11 cellular contexts compared by ENCODE assay signal in the genomic region with DNA sequence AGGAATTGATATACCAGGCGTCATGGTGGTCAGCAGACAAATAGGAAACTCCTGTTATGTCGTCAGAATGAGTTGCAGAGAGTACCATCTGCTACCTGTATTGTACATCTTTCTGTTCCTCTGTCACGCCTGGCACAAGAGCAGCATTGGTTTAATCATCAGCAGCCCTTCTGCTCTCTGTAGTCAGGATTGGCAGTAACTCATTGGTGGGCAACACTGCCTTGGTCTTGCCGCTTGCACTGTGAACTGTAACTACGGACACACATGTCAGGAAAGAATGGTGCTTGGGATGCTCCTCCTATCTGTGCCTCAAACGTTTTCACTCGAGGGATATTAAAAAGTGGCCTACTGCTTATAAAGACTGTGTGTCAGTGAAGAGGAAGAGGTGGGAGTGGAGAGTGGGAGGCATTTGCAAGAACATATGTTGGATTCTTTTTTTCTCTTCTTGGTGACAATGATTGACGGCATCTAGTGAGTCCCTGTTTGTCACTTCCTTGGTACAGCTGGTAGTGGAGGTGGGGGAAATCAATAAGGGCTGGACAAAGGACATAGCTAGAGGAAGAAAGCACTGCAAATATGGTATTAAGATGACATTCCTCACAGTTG.
DNase-seq lines count a peak whose midpoint lies in the region; ATAC-seq and TF ChIP-seq lines count a peak whose summit lies in the region.
"Had no signal": no experiment of that assay in that cellular context is flagged by ENCODE, and none has a peak within 500 bp of the region (broad histone marks: within the 10 kb centered on the region; RNA-seq: fewer than 3 reads in every experiment).

No MANE protein-coding gene starts in this region.

- H3K36me3 Mint-ChIP-seq in CD14-positive monocyte = peaks cover 3 to 8% of the 10 kb centered on the region in 2 donors
- H3K36me3 Mint-ChIP-seq in activated CD4-positive, alpha-beta T cell treated with anti-CD3 and anti-CD28 coated beads, Interleukin-2, amount 10 ng/mL, durations not matched to agents 24 days and 14 days (ENCODE audit: low read depth) = peaks cover 10% of the 10 kb centered on the region

- no peak for ATAC-seq in mucosa of descending colon
- no peak for ATAC-seq in GM21723 (IDR thresholded peaks at IDR 0.05; ENCODE audit: unreplicated experiment)
- no peak for ATAC-seq in Right ventricle myocardium superior (ENCODE audit: poor library complexity)
- no peak for ATAC-seq in HG02938 (IDR thresholded peaks at IDR 0.05; ENCODE audit: unreplicated experiment)

- H3K9me3 ChIP-seq in liver (ENCODE audit: control insufficient read depth in 4 of 4, low read length in 3 of 4) (no peaks in the 10 kb centered on the region), mucosa of descending colon (no peaks in the 10 kb centered on the region)
- H3K9me3 ChIP-seq: HAP-1 had no signal

- TF ChIP-seq CTCF in CD14-positive monocyte (IDR thresholded peaks at IDR 0.05) (no peak), GM20000 (IDR thresholded peaks at IDR 0.05; ENCODE audit: extremely low read depth, missing control alignments) (no peak), liver (IDR thresholded peaks at IDR 0.05; ENCODE audit: low read depth, low read length, missing input control) (no peak), mucosa of descending colon (IDR thresholded peaks at IDR 0.05) (no peak)

- peaks cover 0 to 2% (median 0%) of the 10 kb centered on the region in 3 donors for H3K27me3 Mint-ChIP-seq in CD14-positive monocyte (ENCODE audit: low read depth in 3 of 3)
- H3K27me3 Mint-ChIP-seq in activated CD4-positive, alpha-beta T cell treated with anti-CD3 and anti-CD28 coated beads, Interleukin-2, amount 10 ng/mL, durations not matched to agents 24 days and 14 days = no peaks in the 10 kb centered on the region

- peak overlapping the region; percentile 90 to 98 (median 94) for H3K27ac Mint-ChIP-seq in CD14-positive monocyte
- H3K27ac Mint-ChIP-seq in activated CD4-positive, alpha-beta T cell treated with anti-CD3 and anti-CD28 coated beads, Interleukin-2, amount 10 ng/mL, durations not matched to agents 24 days and 14 days = peak overlapping the region; percentile 95

- H3K27me3 ChIP-seq in liver (ENCODE audit: control insufficient read depth in 4 of 4, insufficient read depth in 4 of 4, low read length in 3 of 4) = no peaks in the 10 kb centered on the region

- H3K9me3 Mint-ChIP-seq in CD14-positive monocyte = no peaks in the 10 kb centered on the region
- H3K9me3 Mint-ChIP-seq in activated CD4-positive, alpha-beta T cell treated with anti-CD3 and anti-CD28 coated beads, Interleukin-2, amount 10 ng/mL, durations not matched to agents 24 days and 14 days = no peaks in the 10 kb centered on the region

- H3K9ac ChIP-seq in liver (ENCODE audit: low read depth in 1 of 2, low read length in 2 of 2) = no peak overlapping the region

- intact Hi-C loops in CD14-positive monocyte (cut with micrococcal nuclease) = loop anchor here in 1 of 2 donors (1.0 to 5.0 kb wide), 2 partner anchors 36 to 142 kb away; no protein-coding TSS in a partner anchor
- intact Hi-C loops in activated CD4-positive, alpha-beta T cell treated with anti-CD3 and anti-CD28 coated beads, Interleukin-2, amount 10 ng/mL, durations not matched to agents 24 days and 14 days (cut with micrococcal nuclease) = loop anchor here (1.0 to 5.0 kb wide), 9 partner anchors 25 to 980 kb away; a partner anchor contains a TSS
- intact Hi-C loops in mucosa of descending colon (cut with DNase I, micrococcal nuclease) = loop anchor here in 1 of 2 donors (10.0 kb wide), 1 partner anchor 142 kb away; a partner anchor contains a TSS
- intact Hi-C loops in Right ventricle myocardium superior (cut with DNase I) = no loop called here

- no peak for TF ChIP-seq RAD21 in liver (IDR thresholded peaks at IDR 0.05)

- H3K4me3 ChIP-seq in liver (ENCODE audit: low read depth in 1 of 3, low read length in 3 of 3) (no peak overlapping the region), mucosa of descending colon (no peak overlapping the region)
- H3K4me3 ChIP-seq: HAP-1 had no signal

- WGBS in liver = 63% methylated on average over 8 of the region's 8 CpGs

- peaks cover 60% of the 10 kb centered on the region for H3K4me1 Mint-ChIP-seq in CD14-positive monocyte
- peaks cover 76% of the 10 kb centered on the region for H3K4me1 Mint-ChIP-seq in activated CD4-positive, alpha-beta T cell treated with anti-CD3 and anti-CD28 coated beads, Interleukin-2, amount 10 ng/mL, durations not matched to agents 24 days and 14 days

- peak overlapping the region; percentile 64 to 91 for H3K4me3 Mint-ChIP-seq in CD14-positive monocyte
- H3K4me3 Mint-ChIP-seq in activated CD4-positive, alpha-beta T cell treated with anti-CD3 and anti-CD28 coated beads, Interleukin-2, amount 10 ng/mL, durations not matched to agents 24 days and 14 days = peak overlapping the region; percentile 80

- peak overlapping the region; percentile 61 to 62 for H3K27ac ChIP-seq in liver (ENCODE audit: low read depth in 1 of 2, low read length in 2 of 2)

- H3K36me3 ChIP-seq in liver (ENCODE audit: control insufficient read depth in 4 of 4, insufficient read depth in 3 of 4, low read depth in 1 of 4, low read length in 3 of 4) = no peaks in the 10 kb centered on the region
- H3K36me3 ChIP-seq in mucosa of descending colon (ENCODE audit: low read depth) = no peaks in the 10 kb centered on the region
- H3K36me3 ChIP-seq: HAP-1 had no signal

- DNase-seq in CD14-positive monocyte (ENCODE audit: low spot score) (no peak), GM20000 (ENCODE audit: low spot score) (peak; percentile 33), mucosa of descending colon (no peak), Right ventricle myocardium superior (no peak)
- peak; percentile 71 for DNase-seq in activated CD4-positive, alpha-beta T cell treated with anti-CD3 and anti-CD28 coated beads, Interleukin-2, amount 10 ng/mL, durations not matched to agents 24 days and 14 days
- DNase-seq: EL, left colon had no signal

- H3K4me1 ChIP-seq in liver (ENCODE audit: control insufficient read depth in 4 of 4, insufficient read depth in 4 of 4, low read length in 3 of 4) (peaks cover 5 to 61% (median 46%) of the 10 kb centered on the region in 4 donors), mucosa of descending colon (ENCODE audit: low read depth) (peaks cover 45% of the 10 kb centered on the region)
- H3K4me1 ChIP-seq: HAP-1 had no signal

TF ChIP-seq in liver, 16 proteins besides CTCF, POLR2A, EP300 and RAD21 (continues in another document):
- TF ChIP-seq, protein P1, sequence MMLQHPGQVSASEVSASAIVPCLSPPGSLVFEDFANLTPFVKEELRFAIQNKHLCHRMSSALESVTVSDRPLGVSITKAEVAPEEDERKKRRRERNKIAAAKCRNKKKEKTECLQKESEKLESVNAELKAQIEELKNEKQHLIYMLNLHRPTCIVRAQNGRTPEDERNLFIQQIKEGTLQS (IDR thresholded peaks at IDR 0.05) = no peak
- no peak for TF ChIP-seq RXRA (IDR thresholded peaks at IDR 0.05)
- no peak for TF ChIP-seq EGR1 (IDR thresholded peaks at IDR 0.05; ENCODE audit: low read depth in 2 of 2)
- no peak for TF ChIP-seq YY1 (IDR thresholded peaks at IDR 0.05)
- TF ChIP-seq JUND (IDR thresholded peaks at IDR 0.05) = no peak
- TF ChIP-seq, protein P2, sequence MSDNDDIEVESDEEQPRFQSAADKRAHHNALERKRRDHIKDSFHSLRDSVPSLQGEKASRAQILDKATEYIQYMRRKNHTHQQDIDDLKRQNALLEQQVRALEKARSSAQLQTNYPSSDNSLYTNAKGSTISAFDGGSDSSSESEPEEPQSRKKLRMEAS (IDR thresholded peaks at IDR 0.05) = no peak
- no peak for TF ChIP-seq TAF1 (conservative IDR thresholded peaks at IDR 0.05)
- TF ChIP-seq, protein P3, sequence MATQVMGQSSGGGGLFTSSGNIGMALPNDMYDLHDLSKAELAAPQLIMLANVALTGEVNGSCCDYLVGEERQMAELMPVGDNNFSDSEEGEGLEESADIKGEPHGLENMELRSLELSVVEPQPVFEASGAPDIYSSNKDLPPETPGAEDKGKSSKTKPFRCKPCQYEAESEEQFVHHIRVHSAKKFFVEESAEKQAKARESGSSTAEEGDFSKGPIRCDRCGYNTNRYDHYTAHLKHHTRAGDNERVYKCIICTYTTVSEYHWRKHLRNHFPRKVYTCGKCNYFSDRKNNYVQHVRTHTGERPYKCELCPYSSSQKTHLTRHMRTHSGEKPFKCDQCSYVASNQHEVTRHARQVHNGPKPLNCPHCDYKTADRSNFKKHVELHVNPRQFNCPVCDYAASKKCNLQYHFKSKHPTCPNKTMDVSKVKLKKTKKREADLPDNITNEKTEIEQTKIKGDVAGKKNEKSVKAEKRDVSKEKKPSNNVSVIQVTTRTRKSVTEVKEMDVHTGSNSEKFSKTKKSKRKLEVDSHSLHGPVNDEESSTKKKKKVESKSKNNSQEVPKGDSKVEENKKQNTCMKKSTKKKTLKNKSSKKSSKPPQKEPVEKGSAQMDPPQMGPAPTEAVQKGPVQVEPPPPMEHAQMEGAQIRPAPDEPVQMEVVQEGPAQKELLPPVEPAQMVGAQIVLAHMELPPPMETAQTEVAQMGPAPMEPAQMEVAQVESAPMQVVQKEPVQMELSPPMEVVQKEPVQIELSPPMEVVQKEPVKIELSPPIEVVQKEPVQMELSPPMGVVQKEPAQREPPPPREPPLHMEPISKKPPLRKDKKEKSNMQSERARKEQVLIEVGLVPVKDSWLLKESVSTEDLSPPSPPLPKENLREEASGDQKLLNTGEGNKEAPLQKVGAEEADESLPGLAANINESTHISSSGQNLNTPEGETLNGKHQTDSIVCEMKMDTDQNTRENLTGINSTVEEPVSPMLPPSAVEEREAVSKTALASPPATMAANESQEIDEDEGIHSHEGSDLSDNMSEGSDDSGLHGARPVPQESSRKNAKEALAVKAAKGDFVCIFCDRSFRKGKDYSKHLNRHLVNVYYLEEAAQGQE (IDR thresholded peaks at IDR 0.05) = no peak
- TF ChIP-seq SP1 (IDR thresholded peaks at IDR 0.05) = no peak
- no peak for TF ChIP-seq FOXA1 (IDR thresholded peaks at IDR 0.05)
- TF ChIP-seq, protein P4, sequence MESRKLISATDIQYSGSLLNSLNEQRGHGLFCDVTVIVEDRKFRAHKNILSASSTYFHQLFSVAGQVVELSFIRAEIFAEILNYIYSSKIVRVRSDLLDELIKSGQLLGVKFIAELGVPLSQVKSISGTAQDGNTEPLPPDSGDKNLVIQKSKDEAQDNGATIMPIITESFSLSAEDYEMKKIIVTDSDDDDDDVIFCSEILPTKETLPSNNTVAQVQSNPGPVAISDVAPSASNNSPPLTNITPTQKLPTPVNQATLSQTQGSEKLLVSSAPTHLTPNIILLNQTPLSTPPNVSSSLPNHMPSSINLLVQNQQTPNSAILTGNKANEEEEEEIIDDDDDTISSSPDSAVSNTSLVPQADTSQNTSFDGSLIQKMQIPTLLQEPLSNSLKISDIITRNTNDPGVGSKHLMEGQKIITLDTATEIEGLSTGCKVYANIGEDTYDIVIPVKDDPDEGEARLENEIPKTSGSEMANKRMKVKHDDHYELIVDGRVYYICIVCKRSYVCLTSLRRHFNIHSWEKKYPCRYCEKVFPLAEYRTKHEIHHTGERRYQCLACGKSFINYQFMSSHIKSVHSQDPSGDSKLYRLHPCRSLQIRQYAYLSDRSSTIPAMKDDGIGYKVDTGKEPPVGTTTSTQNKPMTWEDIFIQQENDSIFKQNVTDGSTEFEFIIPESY (IDR thresholded peaks at IDR 0.05) = no peak
- TF ChIP-seq HNF4A (conservative IDR thresholded peaks at IDR 0.05) = no peak
- TF ChIP-seq GABPA (IDR thresholded peaks at IDR 0.05 in 1 of 2, conservative IDR thresholded peaks at IDR 0.05 in 1 of 2) = no peak

Comparison
In these comparisons a context has a peak if more than half of its experiments do, and no peak if none do; other contexts are left out.
1. DNase-seq: peak in GM20000 (single experiment) and activated CD4-positive, alpha-beta T cell treated with anti-CD3 and anti-CD28 coated beads, Interleukin-2, amount 10 ng/mL, durations not matched to agents 24 days and 14 days (single experiment); none in CD14-positive monocyte (single experiment), mucosa of descending colon (0 of 3) and Right ventricle myocardium superior (single experiment).